In the genomic region with DNA sequence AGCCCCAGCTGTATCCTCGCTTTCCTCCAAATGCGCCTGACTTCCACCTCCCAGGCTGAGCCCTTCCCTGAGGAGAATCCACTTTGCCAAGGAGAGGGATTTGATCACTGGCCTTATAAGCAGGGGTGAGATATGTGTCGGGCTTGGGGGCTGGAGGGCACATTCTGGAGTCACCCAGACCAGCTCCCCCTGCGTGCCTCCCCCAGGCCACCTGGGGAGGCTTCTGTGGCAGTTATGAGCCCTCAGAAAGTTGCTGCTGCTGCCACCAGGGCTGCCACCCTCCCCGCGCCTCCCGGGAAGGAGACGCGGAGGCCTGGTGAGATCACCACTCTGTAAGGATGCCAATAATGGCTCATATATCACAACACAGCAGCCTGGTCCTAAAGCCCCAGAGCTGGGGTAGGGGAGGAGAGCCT, we compare ENCODE assay signal across 8 cellular contexts.
A peak's percentile ranks its signal among the peaks of the same experiment; 100 is the strongest.
DNase-seq lines count a peak whose midpoint lies in the region; ATAC-seq and TF ChIP-seq lines count a peak whose summit lies in the region.

No MANE protein-coding gene starts in this region.

- 14 to 18% methylated on average over 9 of the region's 9 CpGs for WGBS in heart right ventricle, 2 donors

- H3K4me1 ChIP-seq in heart right ventricle (peaks cover 0 to 25% (median 8%) of the 10 kb centered on the region in 9 donors), skeletal muscle satellite cell (ENCODE audit: control insufficient read depth, insufficient read depth, low read length) (peaks cover 8% of the 10 kb centered on the region)

- no peaks in the 10 kb centered on the region for H3K4me1 Mint-ChIP-seq in immature natural killer cell

- H3K4me3 ChIP-seq in SK-N-MC (no peak overlapping the region), heart right ventricle (peak overlapping the region in 4 of 10 donors; percentile 5 to 14 (median 7)), skeletal muscle satellite cell (ENCODE audit: low read length) (no peak overlapping the region)

- H3K36me3 ChIP-seq in SK-N-MC (ENCODE audit: insufficient read depth, low read length) = peaks cover 100% of the 10 kb centered on the region
- H3K36me3 ChIP-seq in heart right ventricle = no peaks in the 10 kb centered on the region
- no peaks in the 10 kb centered on the region for H3K36me3 ChIP-seq in skeletal muscle satellite cell (ENCODE audit: insufficient read depth, low read length)

- DNase-seq in HCEC 1CT = peak; percentile 58
- DNase-seq in SK-N-MC (ENCODE audit: low read depth, low spot score) = peak; percentile 6
- DNase-seq in heart right ventricle = peak; percentile 51 to 73
- DNase-seq in stimulated activated CD8-positive, alpha-beta memory T cell treated with anti-CD3 and anti-CD28 coated beads, Interleukin-4, amount 100 ng/mL, for 48 hours = no peak
- no peak for DNase-seq in T-helper 9 cell
- no peak for DNase-seq in immature natural killer cell

- H3K9ac ChIP-seq in SK-N-MC (ENCODE audit: insufficient read length) (no peak overlapping the region), skeletal muscle satellite cell (ENCODE audit: low read depth, low read length) (no peak overlapping the region)

- peak in 4 of 9 donors; percentile 9 to 27 (median 23) for TF ChIP-seq CTCF in heart right ventricle (IDR thresholded peaks at IDR 0.05)

- peaks cover 0 to 3% (median 0%) of the 10 kb centered on the region in 3 donors for H3K36me3 Mint-ChIP-seq in immature natural killer cell

- H3K27ac Mint-ChIP-seq in immature natural killer cell = no peak overlapping the region

- intact Hi-C loops in heart right ventricle (cut with DNase I) = loop anchor here in 1 of 10 donors (10.0 kb wide), 1 partner anchor 200 kb away; no protein-coding TSS in a partner anchor

- no peak overlapping the region for H3K4me3 Mint-ChIP-seq in immature natural killer cell

- peak overlapping the region; percentile 69 for H3K27ac ChIP-seq in SK-N-MC
- peak overlapping the region in 7 of 10 donors; percentile 14 to 75 (median 59) for H3K27ac ChIP-seq in heart right ventricle

- H3K27me3 ChIP-seq in heart right ventricle = no peaks in the 10 kb centered on the region
- peaks cover 7% of the 10 kb centered on the region for H3K27me3 ChIP-seq in skeletal muscle satellite cell (ENCODE audit: control insufficient read depth, insufficient read depth, low read length)

- H3K27me3 Mint-ChIP-seq in immature natural killer cell (ENCODE audit: low read depth in 3 of 3) = peaks cover 1 to 3% (median 3%) of the 10 kb centered on the region in 3 donors

- H3K9me3 ChIP-seq in SK-N-MC (ENCODE audit: low read depth, low read length) = no peaks in the 10 kb centered on the region
- H3K9me3 ChIP-seq in heart right ventricle = no peaks in the 10 kb centered on the region
- H3K9me3 ChIP-seq in skeletal muscle satellite cell (replicated peaks; ENCODE audit: low read length) = no peaks in the 10 kb centered on the region

- peaks cover 0 to 8% (median 1%) of the 10 kb centered on the region in 6 donors for H3K9me3 Mint-ChIP-seq in immature natural killer cell

- peak overlapping the region; percentile 45 for H3K4me2 ChIP-seq in skeletal muscle satellite cell (ENCODE audit: low read length)

- ATAC-seq in heart right ventricle = peak; percentile 86 to 99 (median 95)
- ATAC-seq in HG03460 (IDR thresholded peaks at IDR 0.05; ENCODE audit: unreplicated experiment) = no peak

Comparison
In these comparisons a context has a peak if more than half of its experiments do, and no peak if none do; other contexts are left out.
1. DNase-seq: peak in HCEC 1CT (single experiment), SK-N-MC (single experiment) and heart right ventricle (2 of 2); none in stimulated activated CD8-positive, alpha-beta memory T cell treated with anti-CD3 and anti-CD28 coated beads, Interleukin-4, amount 100 ng/mL, for 48 hours (single experiment), T-helper 9 cell (single experiment) and immature natural killer cell (0 of 3).